ENCODE assay signal across 28 cellular contexts in the genomic region with DNA sequence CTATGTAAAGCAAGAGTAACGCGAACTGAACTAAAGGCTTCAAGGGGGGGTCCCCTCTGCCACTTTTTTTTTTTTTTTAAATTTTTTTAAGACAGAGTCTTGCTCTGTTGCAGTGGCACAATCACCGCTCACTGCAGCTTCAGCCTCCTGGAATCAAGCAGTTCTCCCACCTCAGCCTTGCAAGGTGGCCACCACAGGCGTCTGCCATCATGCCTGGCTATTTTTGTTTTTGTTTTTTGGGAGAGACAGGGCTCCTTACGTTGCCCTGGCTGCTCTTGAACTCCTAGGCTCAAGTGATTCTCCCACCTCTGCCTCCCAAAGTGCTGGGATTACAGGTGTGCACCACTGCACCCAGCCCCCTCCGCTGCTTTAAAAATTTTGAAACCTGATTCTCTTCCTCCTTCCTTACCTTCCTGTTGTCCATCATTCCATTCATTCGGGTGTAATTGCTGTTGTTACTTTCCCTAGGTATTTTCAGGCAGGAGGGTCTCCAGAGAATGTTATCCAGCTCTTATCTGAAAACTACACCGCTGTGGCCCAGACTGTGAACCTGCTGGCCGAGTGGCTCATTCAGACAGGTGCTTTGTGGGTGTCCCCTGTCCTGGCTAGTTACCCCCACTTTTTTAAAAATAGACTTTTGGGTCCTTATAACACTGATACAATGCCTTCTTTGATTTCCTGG. TPM values are rescaled to one million over a fixed set of nuclear protein-coding genes. Genes with fewer than 3 reads are reported as not detected.
DNase-seq lines count a peak whose midpoint lies in the region; ATAC-seq, FAIRE-seq and TF ChIP-seq lines count a peak whose summit lies in the region.
"Had no signal": no experiment of that assay in that cellular context is flagged by ENCODE, and none has a peak within 500 bp of the region (broad histone marks: within the 10 kb centered on the region; RNA-seq: fewer than 3 reads in every experiment).

No MANE protein-coding gene starts in this region.

- TF ChIP-seq EP300 in HepG2 (IDR thresholded peaks at IDR 0.05; ENCODE audit: low read depth in 2 of 2, low read length in 2 of 2): no peak
- no peak for TF ChIP-seq EP300 in HepG2 (CRISPR knock-in tag; IDR thresholded peaks at IDR 0.05; ENCODE audit: borderline replicate concordance)

- CTCF ChIA-PET in activated CD8-positive, alpha-beta T cell treated with anti-CD3 and anti-CD28 coated beads, Interleukin-2, amount 10 ng/mL, durations not matched to agents 7 days and 5 days (lab: Charles Lee): no interaction called here
- CTCF ChIA-PET in HepG2 (lab: Yijun Ruan, JAX; ENCODE audit: low intra/inter-chr PET ratio, low total read pairs): no interaction called here

- in situ Hi-C loops in HepG2 (cut with HindIII; ENCODE audit: extremely low pct_ligation_motif_present, low pct_unique_long_range_greater_than_20kb): no loop called here

- H3K36me3 Mint-ChIP-seq in activated T-cell treated with anti-CD3 and anti-CD28 coated beads, Interleukin-2, amount 50 U/mL, for 24 hours (ENCODE audit: low read depth): peaks cover 85% of the 10 kb centered on the region
- peaks cover 54% of the 10 kb centered on the region for H3K36me3 Mint-ChIP-seq in activated CD8-positive, alpha-beta T cell treated with anti-CD3 and anti-CD28 coated beads, Interleukin-2, amount 10 ng/mL, durations not matched to agents 7 days and 5 days (ENCODE audit: low read depth)
- H3K36me3 Mint-ChIP-seq in stimulated activated naive B cell treated with anti-CD40 and anti-IgM and Interleukin-4, amounts not matched to agents 10 μg/mL and 1 μg/mL and 100 μg/mL, for 72 hours: peaks cover 33 to 53% of the 10 kb centered on the region in 2 donors

- H2AFZ ChIP-seq in HepG2 (ENCODE audit: low read length): no peak overlapping the region

- H3K4me3 ChIP-seq in HepG2 (replicated peaks in 1 of 3; ENCODE audit: insufficient read depth in 1 of 3, low read depth in 2 of 3, low read length in 3 of 3): no peak overlapping the region
- H3K4me3 ChIP-seq: gastroesophageal sphincter had no signal

- POLR2A ChIA-PET in activated CD8-positive, alpha-beta T cell treated with anti-CD3 and anti-CD28 coated beads, Interleukin-2, amount 10 ng/mL, durations not matched to agents 7 days and 5 days (lab: Charles Lee): no interaction called here
- POLR2A ChIA-PET in HepG2 (lab: Yijun Ruan, JAX): no interaction called here

- H3K4me2 ChIP-seq in HepG2 (ENCODE audit: low read depth, low read length): no peak overlapping the region

- no peaks in the 10 kb centered on the region for H3K9me3 ChIP-seq in HepG2 (ENCODE audit: low read length)
- H3K9me3 ChIP-seq: gastroesophageal sphincter had no signal

- no peak overlapping the region for H3K9ac ChIP-seq in HepG2 (ENCODE audit: insufficient read depth, low read depth, low read length)

- TF ChIP-seq CTCF in HepG2 (CRISPR knock-in tag; IDR thresholded peaks at IDR 0.05): no peak

- no peaks in the 10 kb centered on the region for H3K9me3 Mint-ChIP-seq in activated T-cell treated with anti-CD3 and anti-CD28 coated beads, Interleukin-2, amount 50 U/mL, for 24 hours
- no peaks in the 10 kb centered on the region for H3K9me3 Mint-ChIP-seq in activated CD8-positive, alpha-beta T cell treated with anti-CD3 and anti-CD28 coated beads, Interleukin-2, amount 10 ng/mL, durations not matched to agents 7 days and 5 days (ENCODE audit: insufficient read depth)
- peaks cover 0 to 3% of the 10 kb centered on the region in 2 donors for H3K9me3 Mint-ChIP-seq in stimulated activated naive B cell treated with anti-CD40 and anti-IgM and Interleukin-4, amounts not matched to agents 10 μg/mL and 1 μg/mL and 100 μg/mL, for 72 hours
- H3K9me3 Mint-ChIP-seq: activated T-helper 1 cell treated with anti-CD3 and anti-CD28 coated beads, Interleukin-12 subunit alpha, Interleukin-12 subunit beta, Interleukin-2, Interleukin-4 antibody, amounts not matched to agents 30 ng/mL and 10 ng/mL and 1 ng/mL, durations not matched to agents 14 hours and 24 hours and 36 hours; immature natural killer cell; naive B cell had no signal

- DNase-seq in activated T-cell treated with anti-CD3 and anti-CD28 coated beads, Interleukin-2, amount 50 U/mL, for 24 hours: no peak
- no peak for DNase-seq in activated T-cell treated with anti-CD3 and anti-CD28 coated beads, Interleukin-2, amount 50 U/mL, for 1 hour
- no peak for DNase-seq in activated CD8-positive, alpha-beta T cell treated with anti-CD3 and anti-CD28 coated beads, Interleukin-2, amount 10 ng/mL, durations not matched to agents 7 days and 5 days
- DNase-seq in HepG2 (ENCODE audit: low spot score) (no peak), epidermal melanocyte (ENCODE audit: insufficient read length, low spot score) (no peak), COLO668 (lab: John Stamatoyannopoulos, UW; ENCODE audit: unreplicated experiment) (no peak)
- no peak for DNase-seq in stimulated activated naive B cell treated with anti-CD40 and anti-IgM and Interleukin-4, amounts not matched to agents 10 μg/mL and 1 μg/mL and 100 μg/mL, for 72 hours
- DNase-seq: hippocampal formation, immature natural killer cell, mesendoderm, naive B cell, NCI-H1048, NCI-H1694, NCI-H526 treated with DMSO at 0.1 percent for 48 hours, SIG-M5, SW 1271, trophoblast cell had no signal

- 94% methylated on average over 9 of the region's 9 CpGs for WGBS in HepG2 (ENCODE audit: low lambda C conversion rate)

- ATAC-seq in activated CD8-positive, alpha-beta T cell treated with anti-CD3 and anti-CD28 coated beads, Interleukin-2, amount 10 ng/mL, durations not matched to agents 7 days and 5 days: no peak
- ATAC-seq in HepG2: no peak
- ATAC-seq in stimulated activated naive B cell treated with anti-CD40 and anti-IgM and Interleukin-4, amounts not matched to agents 10 μg/mL and 1 μg/mL and 100 μg/mL, for 72 hours (replicated peaks): no peak
- ATAC-seq in GM19395 (IDR thresholded peaks at IDR 0.05; ENCODE audit: unreplicated experiment): no peak
- ATAC-seq: left lobe of liver, Panc1 had no signal

- no peak overlapping the region for H3K4me3 Mint-ChIP-seq in activated T-cell treated with anti-CD3 and anti-CD28 coated beads, Interleukin-2, amount 50 U/mL, for 24 hours
- no peak overlapping the region for H3K4me3 Mint-ChIP-seq in activated CD8-positive, alpha-beta T cell treated with anti-CD3 and anti-CD28 coated beads, Interleukin-2, amount 10 ng/mL, durations not matched to agents 7 days and 5 days
- no peak overlapping the region for H3K4me3 Mint-ChIP-seq in stimulated activated naive B cell treated with anti-CD40 and anti-IgM and Interleukin-4, amounts not matched to agents 10 μg/mL and 1 μg/mL and 100 μg/mL, for 72 hours
- H3K4me3 Mint-ChIP-seq: activated T-helper 1 cell treated with anti-CD3 and anti-CD28 coated beads, Interleukin-12 subunit alpha, Interleukin-12 subunit beta, Interleukin-2, Interleukin-4 antibody, amounts not matched to agents 30 ng/mL and 10 ng/mL and 1 ng/mL, durations not matched to agents 14 hours and 24 hours and 36 hours; immature natural killer cell had no signal

- BruUV-seq in HepG2 (replicated peaks; lab: Mats Ljungman, UMichigan): no TSS peak

- peaks cover 21% of the 10 kb centered on the region for H4K20me1 ChIP-seq in HepG2 (ENCODE audit: insufficient read depth, low read length)

- peaks cover 49% of the 10 kb centered on the region for H3K79me2 ChIP-seq in HepG2 (ENCODE audit: insufficient read depth, low read length)

- H3K4me1 Mint-ChIP-seq in activated T-cell treated with anti-CD3 and anti-CD28 coated beads, Interleukin-2, amount 50 U/mL, for 24 hours (ENCODE audit: low read depth): peaks cover 51% of the 10 kb centered on the region
- peaks cover 27% of the 10 kb centered on the region for H3K4me1 Mint-ChIP-seq in activated CD8-positive, alpha-beta T cell treated with anti-CD3 and anti-CD28 coated beads, Interleukin-2, amount 10 ng/mL, durations not matched to agents 7 days and 5 days (ENCODE audit: low read depth)
- H3K4me1 Mint-ChIP-seq in stimulated activated naive B cell treated with anti-CD40 and anti-IgM and Interleukin-4, amounts not matched to agents 10 μg/mL and 1 μg/mL and 100 μg/mL, for 72 hours: peaks cover 24 to 49% of the 10 kb centered on the region in 2 donors

- no peak for FAIRE-seq in HepG2 (lab: Jason Lieb, UNC)
- FAIRE-seq: A204.1, H54 had no signal

- no peak for TF ChIP-seq RAD21 in HepG2 (CRISPR knock-in tag; IDR thresholded peaks at IDR 0.05)

- H3K4me1 ChIP-seq in HepG2 (ENCODE audit: insufficient read depth, low read length): peaks cover 70% of the 10 kb centered on the region

- intact Hi-C loops in HepG2 (cut with micrococcal nuclease; ENCODE audit: unreplicated experiment): no loop called here

- no peaks in the 10 kb centered on the region for H3K27me3 Mint-ChIP-seq in activated T-cell treated with anti-CD3 and anti-CD28 coated beads, Interleukin-2, amount 50 U/mL, for 24 hours
- H3K27me3 Mint-ChIP-seq in activated CD8-positive, alpha-beta T cell treated with anti-CD3 and anti-CD28 coated beads, Interleukin-2, amount 10 ng/mL, durations not matched to agents 7 days and 5 days (ENCODE audit: low read depth): no peaks in the 10 kb centered on the region
- H3K27me3 Mint-ChIP-seq in stimulated activated naive B cell treated with anti-CD40 and anti-IgM and Interleukin-4, amounts not matched to agents 10 μg/mL and 1 μg/mL and 100 μg/mL, for 72 hours: no peaks in the 10 kb centered on the region
- H3K27me3 Mint-ChIP-seq: naive B cell had no signal

- no peak overlapping the region for H3K27ac ChIP-seq in HepG2 (ENCODE audit: extremely low read length, insufficient read depth, low read length)
- H3K27ac ChIP-seq: gastroesophageal sphincter, HL-60 had no signal

- TF ChIP-seq POLR2A in HepG2 (IDR thresholded peaks at IDR 0.05; ENCODE audit: insufficient read depth in 1 of 2, low read depth in 2 of 2, low read length in 2 of 2): no peak

- H3K27ac Mint-ChIP-seq in activated T-cell treated with anti-CD3 and anti-CD28 coated beads, Interleukin-2, amount 50 U/mL, for 24 hours: peak overlapping the region; percentile 70
- H3K27ac Mint-ChIP-seq in activated CD8-positive, alpha-beta T cell treated with anti-CD3 and anti-CD28 coated beads, Interleukin-2, amount 10 ng/mL, durations not matched to agents 7 days and 5 days: peak overlapping the region; percentile 13
- H3K27ac Mint-ChIP-seq in stimulated activated naive B cell treated with anti-CD40 and anti-IgM and Interleukin-4, amounts not matched to agents 10 μg/mL and 1 μg/mL and 100 μg/mL, for 72 hours: peak overlapping the region; percentile 0
- H3K27ac Mint-ChIP-seq: activated T-helper 1 cell treated with anti-CD3 and anti-CD28 coated beads, Interleukin-12 subunit alpha, Interleukin-12 subunit beta, Interleukin-2, Interleukin-4 antibody, amounts not matched to agents 30 ng/mL and 10 ng/mL and 1 ng/mL, durations not matched to agents 14 hours and 24 hours and 36 hours; immature natural killer cell had no signal

- H3K36me3 ChIP-seq in HepG2 (replicated peaks in 1 of 2; ENCODE audit: control insufficient read depth in 1 of 2, insufficient read depth in 2 of 2, low read length in 2 of 2): peaks cover 43 to 62% of the 10 kb centered on the region in 2 experiments

- H3K27me3 ChIP-seq in HepG2 (ENCODE audit: control insufficient read depth in 1 of 2, insufficient read depth in 2 of 2, low read length in 2 of 2): no peaks in the 10 kb centered on the region; a peak in 1 of 5 replicates
- H3K27me3 ChIP-seq: gastroesophageal sphincter had no signal

RNA-seq across cellular contexts. Expression of gene NELFCD, which starts 5.4 kb away (rescaled TPM):
- 10 to 100 TPM; 89.0 to 89.5 TPM for total RNA-seq in activated CD8-positive, alpha-beta T cell treated with anti-CD3 and anti-CD28 coated beads, Interleukin-2, amount 10 ng/mL, durations not matched to agents 7 days and 5 days
- total RNA-seq in HepG2 (2016; rRNA removed; fragmentation: Illumina TruSeq; extraction: Trizol): 159 and 160 TPM in 2 replicates
- total RNA-seq in HepG2 (2016; cell fraction: cytosol; rRNA removed; fragmentation: Illumina TruSeq; extraction: Trizol; ENCODE audit: low read depth): 40.4 and 47.8 TPM in 2 replicates
- total RNA-seq in HepG2 (2016; cell fraction: insoluble cytoplasmic fraction; rRNA removed; fragmentation: Illumina TruSeq; extraction: Trizol): 132 and 155 TPM in 2 replicates
- 73.6 and 76.0 TPM in 2 replicates for total RNA-seq in HepG2 (2016; cell fraction: membrane; rRNA removed; fragmentation: Illumina TruSeq; extraction: Trizol)
- 124 and 141 TPM in 2 replicates for total RNA-seq in HepG2 (2016; cell fraction: nucleus; rRNA removed; fragmentation: Illumina TruSeq; extraction: Trizol)
- 168 and 203 TPM in 2 replicates for polyA plus RNA-seq in HepG2 (2011; rRNA removed)
- 156 and 174 TPM in 2 replicates for polyA plus RNA-seq in HepG2 (2011; cell fraction: cytosol; rRNA removed)
- polyA plus RNA-seq in HepG2 (2011; cell fraction: nucleus; rRNA removed): 553 and 648 TPM in 2 replicates
- 143 and 173 TPM in 2 replicates for polyA plus RNA-seq in HepG2 (2012)
- 31.7 and 32.2 TPM in 2 replicates for polyA plus RNA-seq in HepG2 (2016; cell fraction: cytosol; fragmentation: Illumina TruSeq; extraction: Trizol; ENCODE audit: low read depth)
- polyA plus RNA-seq in HepG2 (2016; cell fraction: insoluble cytoplasmic fraction; fragmentation: Illumina TruSeq; extraction: Trizol; ENCODE audit: low read depth): 140 and 169 TPM in 2 replicates
- 55.0 and 56.1 TPM in 2 replicates for polyA plus RNA-seq in HepG2 (2016; cell fraction: membrane; fragmentation: Illumina TruSeq; extraction: Trizol; ENCODE audit: low read depth)
- polyA plus RNA-seq in HepG2 (2016; cell fraction: nucleus; fragmentation: Illumina TruSeq; extraction: Trizol; ENCODE audit: insufficient read depth, low read depth): 254 and 278 TPM in 2 replicates
- polyA minus RNA-seq in HepG2 (2011; rRNA and poly(A)+ RNA removed; ENCODE audit: low replicate concordance): 150 and 192 TPM in 2 replicates
- polyA minus RNA-seq in HepG2 (2011; cell fraction: cytosol; rRNA and poly(A)+ RNA removed): 74.9 and 79.5 TPM in 2 replicates
- 224 and 244 TPM in 2 replicates for polyA minus RNA-seq in HepG2 (2011; cell fraction: nucleus; rRNA and poly(A)+ RNA removed)

RNA-seq across cellular contexts. Expression of gene CTSZ, which starts 20.6 kb away (rescaled TPM):
- 10 to 100 TPM; 42.4 to 44.0 TPM for total RNA-seq in activated CD8-positive, alpha-beta T cell treated with anti-CD3 and anti-CD28 coated beads, Interleukin-2, amount 10 ng/mL, durations not matched to agents 7 days and 5 days
- total RNA-seq in HepG2 (2016; rRNA removed; fragmentation: Illumina TruSeq; extraction: Trizol): not detected in 2 replicates
- not detected in 2 replicates for total RNA-seq in HepG2 (2016; cell fraction: cytosol; rRNA removed; fragmentation: Illumina TruSeq; extraction: Trizol; ENCODE audit: low read depth)
- total RNA-seq in HepG2 (2016; cell fraction: insoluble cytoplasmic fraction; rRNA removed; fragmentation: Illumina TruSeq; extraction: Trizol): not detected in 2 replicates
- not detected in 2 replicates for total RNA-seq in HepG2 (2016; cell fraction: membrane; rRNA removed; fragmentation: Illumina TruSeq; extraction: Trizol)
- total RNA-seq in HepG2 (2016; cell fraction: nucleus; rRNA removed; fragmentation: Illumina TruSeq; extraction: Trizol): not detected in 2 replicates
- 0.33 and 0.46 TPM in 2 replicates for polyA plus RNA-seq in HepG2 (2011; rRNA removed)
- 0.28 and 0.36 TPM in 2 replicates for polyA plus RNA-seq in HepG2 (2011; cell fraction: cytosol; rRNA removed)
- 0.23 and 0.59 TPM in 2 replicates for polyA plus RNA-seq in HepG2 (2011; cell fraction: nucleus; rRNA removed)
- 0.47 and 0.52 TPM in 2 replicates for polyA plus RNA-seq in HepG2 (2012)
- not detected in 2 replicates for polyA plus RNA-seq in HepG2 (2016; cell fraction: cytosol; fragmentation: Illumina TruSeq; extraction: Trizol; ENCODE audit: low read depth)
- polyA plus RNA-seq in HepG2 (2016; cell fraction: insoluble cytoplasmic fraction; fragmentation: Illumina TruSeq; extraction: Trizol; ENCODE audit: low read depth): not detected in 2 replicates
- polyA plus RNA-seq in HepG2 (2016; cell fraction: membrane; fragmentation: Illumina TruSeq; extraction: Trizol; ENCODE audit: low read depth): not detected in 2 replicates
- polyA plus RNA-seq in HepG2 (2016; cell fraction: nucleus; fragmentation: Illumina TruSeq; extraction: Trizol; ENCODE audit: insufficient read depth, low read depth): not detected in 2 replicates
- 0.10 and 114 TPM in 2 replicates for polyA minus RNA-seq in HepG2 (2011; rRNA and poly(A)+ RNA removed; ENCODE audit: low replicate concordance)
- polyA minus RNA-seq in HepG2 (2011; cell fraction: cytosol; rRNA and poly(A)+ RNA removed): 0.70 TPM in 1 of 2 replicates, not detected in the other
- polyA minus RNA-seq in HepG2 (2011; cell fraction: nucleus; rRNA and poly(A)+ RNA removed): 1.0 TPM in 1 of 2 replicates, not detected in the other
- total RNA-seq: G401 had no signal

RNA-seq across cellular contexts. Expression of gene TUBB1, which starts 32.8 kb away (rescaled TPM):
- total RNA-seq in activated CD8-positive, alpha-beta T cell treated with anti-CD3 and anti-CD28 coated beads, Interleukin-2, amount 10 ng/mL, durations not matched to agents 7 days and 5 days: not detected
- 0.11 and 0.17 TPM in 2 replicates for total RNA-seq in HepG2 (2016; rRNA removed; fragmentation: Illumina TruSeq; extraction: Trizol)
- not detected in 2 replicates for total RNA-seq in HepG2 (2016; cell fraction: cytosol; rRNA removed; fragmentation: Illumina TruSeq; extraction: Trizol; ENCODE audit: low read depth)
- total RNA-seq in HepG2 (2016; cell fraction: insoluble cytoplasmic fraction; rRNA removed; fragmentation: Illumina TruSeq; extraction: Trizol): 0.17 and 0.25 TPM in 2 replicates
- total RNA-seq in HepG2 (2016; cell fraction: membrane; rRNA removed; fragmentation: Illumina TruSeq; extraction: Trizol): 0.07 TPM in 1 of 2 replicates, not detected in the other
- total RNA-seq in HepG2 (2016; cell fraction: nucleus; rRNA removed; fragmentation: Illumina TruSeq; extraction: Trizol): 0.09 and 0.16 TPM in 2 replicates
- polyA plus RNA-seq in HepG2 (2011; rRNA removed): 51.5 and 57.6 TPM in 2 replicates
- 32.3 and 32.4 TPM in 2 replicates for polyA plus RNA-seq in HepG2 (2011; cell fraction: cytosol; rRNA removed)
- 71.8 and 73.9 TPM in 2 replicates for polyA plus RNA-seq in HepG2 (2011; cell fraction: nucleus; rRNA removed)
- 7.2 and 22.3 TPM in 2 replicates for polyA plus RNA-seq in HepG2 (2012)
- 0.03 TPM in 1 of 2 replicates, not detected in the other for polyA plus RNA-seq in HepG2 (2016; cell fraction: cytosol; fragmentation: Illumina TruSeq; extraction: Trizol; ENCODE audit: low read depth)
- polyA plus RNA-seq in HepG2 (2016; cell fraction: insoluble cytoplasmic fraction; fragmentation: Illumina TruSeq; extraction: Trizol; ENCODE audit: low read depth): 0.23 and 0.33 TPM in 2 replicates
- polyA plus RNA-seq in HepG2 (2016; cell fraction: membrane; fragmentation: Illumina TruSeq; extraction: Trizol; ENCODE audit: low read depth): 0.05 and 0.07 TPM in 2 replicates
- 0.33 and 0.59 TPM in 2 replicates for polyA plus RNA-seq in HepG2 (2016; cell fraction: nucleus; fragmentation: Illumina TruSeq; extraction: Trizol; ENCODE audit: insufficient read depth, low read depth)
- polyA minus RNA-seq in HepG2 (2011; rRNA and poly(A)+ RNA removed; ENCODE audit: low replicate concordance): 47.0 TPM in 1 of 2 replicates, not detected in the other
- polyA minus RNA-seq in HepG2 (2011; cell fraction: cytosol; rRNA and poly(A)+ RNA removed): 17.2 and 17.4 TPM in 2 replicates
- 20.1 and 23.4 TPM in 2 replicates for polyA minus RNA-seq in HepG2 (2011; cell fraction: nucleus; rRNA and poly(A)+ RNA removed)
- total RNA-seq: activated T-helper 1 cell treated with anti-CD3 and anti-CD28 coated beads, Interleukin-12 subunit alpha, Interleukin-12 subunit beta, Interleukin-2, Interleukin-4 antibody, amounts not matched to agents 30 ng/mL and 10 ng/mL and 1 ng/mL, durations not matched to agents 14 hours and 24 hours and 36 hours; G401; LHCN-M2 had no signal
- polyA plus RNA-seq: fibroblast of lung had no signal

RNA-seq across cellular contexts. Expression of gene ATP5F1E, which starts 45.7 kb away (rescaled TPM):
- 10 to 100 TPM; 97.8 to 98.8 TPM for total RNA-seq in activated CD8-positive, alpha-beta T cell treated with anti-CD3 and anti-CD28 coated beads, Interleukin-2, amount 10 ng/mL, durations not matched to agents 7 days and 5 days
- 134 and 163 TPM in 2 replicates for total RNA-seq in HepG2 (2016; rRNA removed; fragmentation: Illumina TruSeq; extraction: Trizol)
- 136 and 187 TPM in 2 replicates for total RNA-seq in HepG2 (2016; cell fraction: cytosol; rRNA removed; fragmentation: Illumina TruSeq; extraction: Trizol; ENCODE audit: low read depth)
- 135 and 172 TPM in 2 replicates for total RNA-seq in HepG2 (2016; cell fraction: insoluble cytoplasmic fraction; rRNA removed; fragmentation: Illumina TruSeq; extraction: Trizol)
- total RNA-seq in HepG2 (2016; cell fraction: membrane; rRNA removed; fragmentation: Illumina TruSeq; extraction: Trizol): 188 and 230 TPM in 2 replicates
- total RNA-seq in HepG2 (2016; cell fraction: nucleus; rRNA removed; fragmentation: Illumina TruSeq; extraction: Trizol): 74.5 and 76.2 TPM in 2 replicates
- 99.9 and 121 TPM in 2 replicates for polyA plus RNA-seq in HepG2 (2011; rRNA removed)
- polyA plus RNA-seq in HepG2 (2011; cell fraction: cytosol; rRNA removed): 40.4 and 46.7 TPM in 2 replicates
- polyA plus RNA-seq in HepG2 (2011; cell fraction: nucleus; rRNA removed): 11.8 and 17.3 TPM in 2 replicates
- polyA plus RNA-seq in HepG2 (2012): 85.8 and 145 TPM in 2 replicates
- polyA plus RNA-seq in HepG2 (2016; cell fraction: cytosol; fragmentation: Illumina TruSeq; extraction: Trizol; ENCODE audit: low read depth): 146 and 191 TPM in 2 replicates
- 167 and 175 TPM in 2 replicates for polyA plus RNA-seq in HepG2 (2016; cell fraction: insoluble cytoplasmic fraction; fragmentation: Illumina TruSeq; extraction: Trizol; ENCODE audit: low read depth)
- 151 and 201 TPM in 2 replicates for polyA plus RNA-seq in HepG2 (2016; cell fraction: membrane; fragmentation: Illumina TruSeq; extraction: Trizol; ENCODE audit: low read depth)
- 88.7 and 95.7 TPM in 2 replicates for polyA plus RNA-seq in HepG2 (2016; cell fraction: nucleus; fragmentation: Illumina TruSeq; extraction: Trizol; ENCODE audit: insufficient read depth, low read depth)
- 19.0 and 25.4 TPM in 2 replicates for polyA minus RNA-seq in HepG2 (2011; rRNA and poly(A)+ RNA removed; ENCODE audit: low replicate concordance)
- 21.2 and 23.6 TPM in 2 replicates for polyA minus RNA-seq in HepG2 (2011; cell fraction: cytosol; rRNA and poly(A)+ RNA removed)
- polyA minus RNA-seq in HepG2 (2011; cell fraction: nucleus; rRNA and poly(A)+ RNA removed): 61.4 and 62.2 TPM in 2 replicates

RNA-seq across cellular contexts. Expression of gene PRELID3B, which starts 56.2 kb away (rescaled TPM):
- total RNA-seq in activated CD8-positive, alpha-beta T cell treated with anti-CD3 and anti-CD28 coated beads, Interleukin-2, amount 10 ng/mL, durations not matched to agents 7 days and 5 days: 10 to 100 TPM; 80.1 to 81.6 TPM
- 42.6 and 59.8 TPM in 2 replicates for total RNA-seq in HepG2 (2016; rRNA removed; fragmentation: Illumina TruSeq; extraction: Trizol)
- 19.8 and 23.7 TPM in 2 replicates for total RNA-seq in HepG2 (2016; cell fraction: cytosol; rRNA removed; fragmentation: Illumina TruSeq; extraction: Trizol; ENCODE audit: low read depth)
- 40.7 and 62.3 TPM in 2 replicates for total RNA-seq in HepG2 (2016; cell fraction: insoluble cytoplasmic fraction; rRNA removed; fragmentation: Illumina TruSeq; extraction: Trizol)
- 47.0 and 50.1 TPM in 2 replicates for total RNA-seq in HepG2 (2016; cell fraction: membrane; rRNA removed; fragmentation: Illumina TruSeq; extraction: Trizol)
- total RNA-seq in HepG2 (2016; cell fraction: nucleus; rRNA removed; fragmentation: Illumina TruSeq; extraction: Trizol): 15.4 and 21.0 TPM in 2 replicates
- 19.5 and 23.3 TPM in 2 replicates for polyA plus RNA-seq in HepG2 (2011; rRNA removed)
- 7.1 and 11.2 TPM in 2 replicates for polyA plus RNA-seq in HepG2 (2011; cell fraction: cytosol; rRNA removed)
- 6.0 and 7.6 TPM in 2 replicates for polyA plus RNA-seq in HepG2 (2011; cell fraction: nucleus; rRNA removed)
- 17.6 and 21.3 TPM in 2 replicates for polyA plus RNA-seq in HepG2 (2012)
- 16.2 and 20.1 TPM in 2 replicates for polyA plus RNA-seq in HepG2 (2016; cell fraction: cytosol; fragmentation: Illumina TruSeq; extraction: Trizol; ENCODE audit: low read depth)
- 46.4 and 46.8 TPM in 2 replicates for polyA plus RNA-seq in HepG2 (2016; cell fraction: insoluble cytoplasmic fraction; fragmentation: Illumina TruSeq; extraction: Trizol; ENCODE audit: low read depth)
- polyA plus RNA-seq in HepG2 (2016; cell fraction: membrane; fragmentation: Illumina TruSeq; extraction: Trizol; ENCODE audit: low read depth): 29.0 and 30.9 TPM in 2 replicates
- polyA plus RNA-seq in HepG2 (2016; cell fraction: nucleus; fragmentation: Illumina TruSeq; extraction: Trizol; ENCODE audit: insufficient read depth, low read depth): 22.7 and 25.0 TPM in 2 replicates
- 35.2 and 278 TPM in 2 replicates for polyA minus RNA-seq in HepG2 (2011; rRNA and poly(A)+ RNA removed; ENCODE audit: low replicate concordance)
- 23.0 and 32.6 TPM in 2 replicates for polyA minus RNA-seq in HepG2 (2011; cell fraction: cytosol; rRNA and poly(A)+ RNA removed)
- 9.5 and 14.8 TPM in 2 replicates for polyA minus RNA-seq in HepG2 (2011; cell fraction: nucleus; rRNA and poly(A)+ RNA removed)

Comparison
In these comparisons a context has a peak if more than half of its experiments do, and no peak if none do; other contexts are left out.
1. H3K27ac Mint-ChIP-seq: peak in every context shown above with its lines; median percentile 70 in activated T-cell treated with anti-CD3 and anti-CD28 coated beads, Interleukin-2, amount 50 U/mL, for 24 hours; 13 in activated CD8-positive, alpha-beta T cell treated with anti-CD3 and anti-CD28 coated beads, Interleukin-2, amount 10 ng/mL, durations not matched to agents 7 days and 5 days; 0 in stimulated activated naive B cell treated with anti-CD40 and anti-IgM and Interleukin-4, amounts not matched to agents 10 μg/mL and 1 μg/mL and 100 μg/mL, for 72 hours.
2. RNA of gene CTSZ, which starts 20.6 kb away (total RNA-seq): 42.4 to 44.0 TPM in activated CD8-positive, alpha-beta T cell treated with anti-CD3 and anti-CD28 coated beads, Interleukin-2, amount 10 ng/mL, durations not matched to agents 7 days and 5 days; not detected in HepG2; every median in the first group is over 10 times any median in the second.